10 cellular contexts compared by ENCODE assay signal in the genomic region with DNA sequence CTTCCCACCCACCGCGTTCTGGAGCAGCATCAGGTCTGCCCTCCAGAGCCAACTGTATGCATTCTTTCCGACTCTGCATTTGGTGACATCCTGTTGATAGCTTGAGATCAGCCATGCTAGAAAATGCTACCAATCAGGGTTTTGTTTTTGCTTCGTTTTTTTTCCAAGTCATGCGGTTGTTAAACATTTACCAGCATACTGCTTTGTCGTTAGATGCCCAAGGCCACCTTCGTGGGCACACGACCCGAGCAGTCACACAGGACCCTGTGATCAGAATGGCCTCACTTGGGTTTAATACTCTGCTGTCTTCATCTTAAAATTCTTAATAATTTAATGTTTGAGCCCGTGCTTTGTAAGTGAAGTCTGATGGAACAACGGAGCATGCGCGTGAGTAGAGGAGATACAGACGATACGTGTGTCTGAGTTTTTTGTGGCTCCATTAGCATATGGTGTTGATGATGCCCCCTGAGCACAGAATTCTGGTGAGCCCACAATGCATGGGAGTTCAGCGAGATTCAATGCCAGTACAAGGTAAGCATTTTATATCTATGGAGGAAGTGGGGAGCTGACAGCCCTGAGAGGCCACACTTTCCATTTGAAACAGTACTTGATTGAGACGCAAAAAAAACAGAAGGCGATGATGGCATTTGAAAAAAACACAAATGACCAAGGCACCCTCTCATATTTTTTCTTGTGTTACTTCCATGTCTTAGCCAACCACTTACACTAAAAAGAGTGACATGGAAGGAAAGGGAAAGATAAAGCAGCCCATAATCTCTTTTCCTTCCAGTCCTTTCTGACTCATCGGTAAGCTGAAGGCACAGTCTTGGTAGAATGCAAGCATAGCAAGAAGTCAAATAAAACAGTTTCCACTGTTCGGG.
DNase-seq lines count a peak whose midpoint lies in the region; ATAC-seq, FAIRE-seq and TF ChIP-seq lines count a peak whose summit lies in the region.
"Had no signal": no experiment of that assay in that cellular context is flagged by ENCODE, and none has a peak within 500 bp of the region (broad histone marks: within the 10 kb centered on the region; RNA-seq: fewer than 3 reads in every experiment).

No MANE protein-coding gene starts in this region.

- H3K36me3 ChIP-seq in HUES6 (ENCODE audit: control insufficient read depth, insufficient read depth, low read length) (no peaks in the 10 kb centered on the region), K562 (ENCODE audit: control insufficient read depth, insufficient read depth, low read length) (no peaks in the 10 kb centered on the region), Peyer's patch (no peaks in the 10 kb centered on the region)

- peak; percentile 46 for FAIRE-seq in K562 (lab: Jason Lieb, UNC)

- peaks cover 44% of the 10 kb centered on the region for H3K4me1 Mint-ChIP-seq in T-helper 1 cell treated with Interleukin-12 subunit alpha and Interleukin-12 subunit beta and Interleukin-4 antibody, amounts not matched to agents 30 μg/mL and 1 μg/mL, for 36 hours (ENCODE audit: low read depth)
- H3K4me1 Mint-ChIP-seq in progenitor cell of endocrine pancreas (ENCODE audit: low read depth) = peaks cover 28% of the 10 kb centered on the region

- no TSS peak for BruUV-seq in K562 (replicated peaks; lab: Mats Ljungman, UMichigan)

- TF ChIP-seq EP300 in K562 (IDR thresholded peaks at IDR 0.05; ENCODE audit: low read length) = no peak

- intact Hi-C loops in K562 (cut with micrococcal nuclease) = no loop called here

- H3K9me3 Mint-ChIP-seq in T-helper 1 cell treated with Interleukin-12 subunit alpha and Interleukin-12 subunit beta and Interleukin-4 antibody, amounts not matched to agents 30 μg/mL and 1 μg/mL, for 36 hours = peaks cover 4% of the 10 kb centered on the region
- peaks cover 4% of the 10 kb centered on the region for H3K9me3 Mint-ChIP-seq in progenitor cell of endocrine pancreas (ENCODE audit: low read depth)

- in situ Hi-C loops in K562 (cut with MboI) = no loop called here

- DNase-seq in K562 (ENCODE audit: extremely low read depth in 1 of 4, low spot score in 3 of 4) (peak in 2 of 4 experiments; percentile 33 to 41), progenitor cell of endocrine pancreas (ENCODE audit: low spot score, unreplicated experiment) (no peak), foreskin melanocyte (no peak), Peyer's patch (no peak), NCI-H1436 (lab: John Stamatoyannopoulos, UW) (no peak), HT-29 (ENCODE audit: low spot score) (no peak)
- DNase-seq: NCI-H1048 had no signal

- peaks cover 60% of the 10 kb centered on the region for H3K4me1 ChIP-seq in HUES6 (ENCODE audit: control insufficient read depth, insufficient read depth, low read length)
- H3K4me1 ChIP-seq in K562 (replicated peaks in 1 of 2; ENCODE audit: control insufficient read depth in 2 of 2, insufficient read depth in 2 of 2, low read length in 2 of 2) = peaks cover 6 to 18% of the 10 kb centered on the region in 2 experiments; a peak in 4 of 5 replicates
- H3K4me1 ChIP-seq in Peyer's patch = no peaks in the 10 kb centered on the region

- H3K27me3 Mint-ChIP-seq in T-helper 1 cell treated with Interleukin-12 subunit alpha and Interleukin-12 subunit beta and Interleukin-4 antibody, amounts not matched to agents 30 μg/mL and 1 μg/mL, for 36 hours (ENCODE audit: low read depth) = no peaks in the 10 kb centered on the region
- peaks cover 3% of the 10 kb centered on the region for H3K27me3 Mint-ChIP-seq in progenitor cell of endocrine pancreas

- WGBS in K562 (ENCODE audit: insufficient coverage, low coverage, missing lambda C conversion rate) = 34% methylated on average over 20 of the region's 20 CpGs

- peak; percentile 61; the same call in 2 of the 3 replicates for ATAC-seq in K562
- ATAC-seq: Panc1 had no signal

- no peak for TF ChIP-seq POLR2A in K562 (conservative IDR thresholded peaks at IDR 0.05)
- no peak for TF ChIP-seq POLR2A in Peyer's patch (IDR thresholded peaks at IDR 0.05)

- H3K27ac Mint-ChIP-seq in T-helper 1 cell treated with Interleukin-12 subunit alpha and Interleukin-12 subunit beta and Interleukin-4 antibody, amounts not matched to agents 30 μg/mL and 1 μg/mL, for 36 hours = peak overlapping the region; percentile 93
- H3K27ac Mint-ChIP-seq in progenitor cell of endocrine pancreas = peak overlapping the region; percentile 62

- no peaks in the 10 kb centered on the region for H3K36me3 Mint-ChIP-seq in T-helper 1 cell treated with Interleukin-12 subunit alpha and Interleukin-12 subunit beta and Interleukin-4 antibody, amounts not matched to agents 30 μg/mL and 1 μg/mL, for 36 hours (ENCODE audit: low read depth)
- H3K36me3 Mint-ChIP-seq in progenitor cell of endocrine pancreas (ENCODE audit: insufficient read depth) = no peaks in the 10 kb centered on the region

- H3K4me2 ChIP-seq in K562 (ENCODE audit: insufficient read depth, low read length) = no peak overlapping the region; the same call in 1 of the 2 replicates

- CTCF ChIA-PET in K562 (lab: Yijun Ruan, JAX; ENCODE audit: low intra/inter-chr PET ratio) = no interaction called here

- H3K9ac ChIP-seq in HUES6 (ENCODE audit: low read length) (peak overlapping the region; percentile 5), K562 (ENCODE audit: insufficient read depth in 1 of 2, low read depth in 2 of 2, low read length in 2 of 2) (no peak overlapping the region)

- no peaks in the 10 kb centered on the region for H4K20me1 ChIP-seq in K562 (replicated peaks; ENCODE audit: control insufficient read depth, insufficient read depth, low read length)

- H3K27ac ChIP-seq in HUES6 (ENCODE audit: low read depth, low read length) = peak overlapping the region; percentile 80; the same call in 1 of the 2 replicates
- H3K27ac ChIP-seq in K562 (ENCODE audit: extremely low read depth, low read depth, low read length) = peak overlapping the region; percentile 28
- peak overlapping the region in 1 of 4 donors; percentile 13 for H3K27ac ChIP-seq in Peyer's patch

- H3K9me1 ChIP-seq in K562 (ENCODE audit: control insufficient read depth, insufficient read depth, low read length) = no peaks in the 10 kb centered on the region

- H2AFZ ChIP-seq in K562 (ENCODE audit: low read depth, low read length) = peak overlapping the region; percentile 5; the same call in 1 of the 2 replicates

- peak overlapping the region; percentile 66 for H3K4me3 Mint-ChIP-seq in T-helper 1 cell treated with Interleukin-12 subunit alpha and Interleukin-12 subunit beta and Interleukin-4 antibody, amounts not matched to agents 30 μg/mL and 1 μg/mL, for 36 hours
- H3K4me3 Mint-ChIP-seq in progenitor cell of endocrine pancreas (ENCODE audit: low read depth) = no peak overlapping the region

- TF ChIP-seq RAD21 in K562 (CRISPR knock-in tag; conservative IDR thresholded peaks at IDR 0.05 in 1 of 2, IDR thresholded peaks at IDR 0.05 in 1 of 2) = no peak

- TF ChIP-seq CTCF in K562 (IDR thresholded peaks at IDR 0.05 in 2 of 3, conservative IDR thresholded peaks at IDR 0.05 in 1 of 3; ENCODE audit: insufficient read depth in 2 of 3, low read depth in 1 of 3, low read length in 3 of 3) = no peak
- no peak for TF ChIP-seq CTCF in progenitor cell of endocrine pancreas (IDR thresholded peaks at IDR 0.05; ENCODE audit: unreplicated experiment)
- no peak for TF ChIP-seq CTCF in Peyer's patch (IDR thresholded peaks at IDR 0.05)

- no peak overlapping the region for H3K4me3 ChIP-seq in HUES6 (ENCODE audit: low read depth, low read length)
- no peak overlapping the region for H3K4me3 ChIP-seq in K562
- H3K4me3 ChIP-seq in Peyer's patch = no peak overlapping the region

- H3K79me2 ChIP-seq in K562 (ENCODE audit: control insufficient read depth, insufficient read depth, low read length) = no peaks in the 10 kb centered on the region

- H3K9me3 ChIP-seq in HUES6 (ENCODE audit: control insufficient read depth, insufficient read depth, low read depth, low read length) (peaks cover 2% of the 10 kb centered on the region; the same call in 1 of the 2 replicates), K562 (replicated peaks; ENCODE audit: control insufficient read depth, insufficient read depth, low read depth, low read length) (peaks cover 3% of the 10 kb centered on the region; the same call in 1 of the 2 replicates), Peyer's patch (no peaks in the 10 kb centered on the region)

- POLR2A ChIA-PET in K562 (lab: Yijun Ruan, JAX) = interaction anchor here (0.6 kb wide), 1 partner anchor 196 kb away, joined by 3 read pairs; no protein-coding TSS in a partner anchor

- H3K27me3 ChIP-seq in HUES6 (ENCODE audit: control insufficient read depth, insufficient read depth, low read length) (no peaks in the 10 kb centered on the region), K562 (ENCODE audit: control insufficient read depth in 2 of 2, insufficient read depth in 2 of 2, low read length in 2 of 2) (no peaks in the 10 kb centered on the region), Peyer's patch (no peaks in the 10 kb centered on the region)

TF ChIP-seq in K562, 482 proteins besides CTCF, POLR2A, EP300 and RAD21 (continues in another document):
- TF ChIP-seq ZBTB7A (IDR thresholded peaks at IDR 0.05; ENCODE audit: borderline replicate concordance, control insufficient read depth, low read depth, low read length) (no peak), CC2D1A (IDR thresholded peaks at IDR 0.05) (no peak), PTTG1 (tag; IDR thresholded peaks at IDR 0.05; ENCODE audit: low read depth) (no peak), TGIF2 (CRISPR knock-in tag; IDR thresholded peaks at IDR 0.05) (no peak), CBX1 (IDR thresholded peaks at IDR 0.05; ENCODE audit: low read depth) (no peak), HDAC6 (IDR thresholded peaks at IDR 0.05; ENCODE audit: low read depth, low read length) (no peak), SNIP1 (IDR thresholded peaks at IDR 0.05; ENCODE audit: low read depth) (no peak)
